In the genomic region with DNA sequence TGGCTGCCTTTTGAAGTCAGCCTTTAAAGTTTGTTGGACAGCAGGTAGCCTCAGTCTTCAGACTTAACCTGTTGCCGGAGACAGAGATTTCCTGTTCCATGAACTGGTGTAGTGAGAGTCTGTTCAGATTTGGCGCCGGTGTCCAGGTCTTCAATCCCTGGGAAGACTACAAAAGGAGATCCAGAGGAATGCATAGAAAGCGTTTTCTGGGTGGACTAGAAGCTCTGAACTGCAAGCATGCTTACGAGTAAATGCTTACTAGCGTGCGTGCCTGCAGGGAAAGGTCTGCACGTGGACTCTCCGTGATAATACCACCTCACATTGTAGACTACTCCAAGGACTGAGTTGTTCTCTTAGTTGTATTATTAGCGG, we compare ENCODE assay signal across 8 cellular contexts. TPM values are rescaled to one million over a fixed set of nuclear protein-coding genes. Genes with fewer than 3 reads are reported as not detected.
DNase-seq lines count a peak whose midpoint lies in the region; ATAC-seq and TF ChIP-seq lines count a peak whose summit lies in the region.

No MANE protein-coding gene starts in this region.

- no peaks in the 10 kb centered on the region for H3K9me3 Mint-ChIP-seq in natural killer cell

- H3K4me3 ChIP-seq in ectodermal cell (ENCODE audit: insufficient read depth, low read depth, low read length), result peak overlapping the region; percentile 74

- no peak overlapping the region for H3K27ac ChIP-seq in ectodermal cell (ENCODE audit: insufficient read depth, low read depth, low read length, poor library complexity, severe bottlenecking)

- intact Hi-C loops in natural killer cell (cut with micrococcal nuclease), result no loop called here

- 5% methylated on average over 10 of the region's 10 CpGs for WGBS in ectodermal cell, 2 experiments

- H3K4me3 Mint-ChIP-seq in natural killer cell, result peak overlapping the region; percentile 82

- no peak for ATAC-seq in natural killer cell
- ATAC-seq in HG03439 (IDR thresholded peaks at IDR 0.05; ENCODE audit: unreplicated experiment), result no peak
- no peak for ATAC-seq in GM19395 (IDR thresholded peaks at IDR 0.05; ENCODE audit: unreplicated experiment)

- peak overlapping the region in 1 of 2 donors; percentile 18 for H3K27ac Mint-ChIP-seq in natural killer cell

- H3K36me3 ChIP-seq in ectodermal cell (ENCODE audit: control insufficient read depth, insufficient read depth, low read length), result no peaks in the 10 kb centered on the region

- no peaks in the 10 kb centered on the region for H3K36me3 Mint-ChIP-seq in natural killer cell

- no peaks in the 10 kb centered on the region for H3K4me1 ChIP-seq in ectodermal cell (ENCODE audit: control insufficient read depth, insufficient read depth, low read length)

- no peak for TF ChIP-seq CTCF in natural killer cell (IDR thresholded peaks at IDR 0.05)

- DNase-seq in DMS53 (lab: John Stamatoyannopoulos, UW) (peak; percentile 74), DMS53 treated with DMSO at 0.1 percent for 48 hours (lab: John Stamatoyannopoulos, UW; ENCODE audit: unreplicated experiment) (no peak), OCI-M1 (lab: John Stamatoyannopoulos, UW) (peak; percentile 54), natural killer cell (no peak), putamen (ENCODE audit: low spot score) (no peak)

- peaks cover 3 to 5% of the 10 kb centered on the region in 2 donors for H3K27me3 Mint-ChIP-seq in natural killer cell (ENCODE audit: low read depth in 2 of 2)

- H3K27me3 ChIP-seq in ectodermal cell (ENCODE audit: control insufficient read depth, insufficient read depth, low read length, poor library complexity, severe bottlenecking), result no peaks in the 10 kb centered on the region

- H3K4me1 Mint-ChIP-seq in natural killer cell, result peaks cover 22 to 30% of the 10 kb centered on the region in 2 donors

- H3K9me3 ChIP-seq in ectodermal cell (ENCODE audit: control insufficient read depth, low read length), result no peaks in the 10 kb centered on the region

RNA-seq across cellular contexts. Expression of a gene that starts 0.9 kb away (rescaled TPM):
- 158 TPM for polyA plus RNA-seq in ectodermal cell (2013, experiment 1 of 4)
- 131 TPM for polyA plus RNA-seq in ectodermal cell (2013, experiment 2 of 4)
- polyA plus RNA-seq in ectodermal cell (2013, experiment 3 of 4), result 106 TPM
- polyA plus RNA-seq in ectodermal cell (2013, experiment 4 of 4), result 117 TPM
- total RNA-seq in natural killer cell, result 10 to 100 TPM; 33.8 to 51.7 (median 39.1) TPM

RNA-seq across cellular contexts. Expression of a gene that starts 26.4 kb away (rescaled TPM):
- 4.8 TPM for polyA plus RNA-seq in ectodermal cell (2013, experiment 1 of 4)
- polyA plus RNA-seq in ectodermal cell (2013, experiment 2 of 4), result 5.5 TPM
- 2.5 TPM for polyA plus RNA-seq in ectodermal cell (2013, experiment 3 of 4)
- polyA plus RNA-seq in ectodermal cell (2013, experiment 4 of 4), result 4.3 TPM
- 10 to 100 TPM in 1 of 3 donors, 1 to 10 TPM in 2; 7.1 to 10.9 (median 8.2) TPM for total RNA-seq in natural killer cell

Comparison
In these comparisons a context has a peak if more than half of its experiments do, and no peak if none do; other contexts are left out.
1. DNase-seq: peak in DMS53 (single experiment) and OCI-M1 (single experiment); none in DMS53 treated with DMSO at 0.1 percent for 48 hours (single experiment), natural killer cell (single experiment) and putamen (single experiment).